ENCODE assay signal across 3 cellular contexts in the genomic region with DNA sequence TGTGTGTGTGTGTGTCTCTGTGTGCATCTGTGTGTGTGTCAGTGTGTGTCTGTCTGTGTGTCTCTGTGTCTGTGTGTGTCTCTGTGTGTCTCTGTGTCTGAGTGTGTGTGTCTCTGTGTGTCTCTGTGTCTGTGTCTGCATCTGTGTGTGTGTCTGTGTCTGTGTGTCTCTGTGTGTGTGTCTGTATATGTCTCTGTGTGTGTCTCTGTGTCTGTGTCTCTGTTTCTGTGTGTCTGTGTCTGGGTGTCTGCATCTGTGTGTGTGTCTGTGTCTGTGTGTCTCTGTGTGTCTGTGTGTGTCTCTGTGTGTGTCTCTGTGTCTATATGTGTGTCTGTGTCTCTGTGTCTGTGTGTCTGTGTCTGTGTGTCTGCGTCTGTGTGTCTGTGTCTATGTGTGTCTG.
TF ChIP-seq lines count a peak whose summit lies in the region.

No MANE protein-coding gene starts in this region.

TF ChIP-seq in HEK293, 187 proteins besides CTCF, POLR2A, EP300 and RAD21 (continues in another document):
- no peak for TF ChIP-seq ZNF660 (tag by site-specific recombination; IDR thresholded peaks at IDR 0.05)
- TF ChIP-seq ZNF658 (tag by site-specific recombination; IDR thresholded peaks at IDR 0.05): no peak
- TF ChIP-seq ZNF311 (tag by site-specific recombination; IDR thresholded peaks at IDR 0.05; ENCODE audit: borderline replicate concordance): 0 out of 2 replicates have a peak, but pooled peaks have one; percentile 17
- no peak for TF ChIP-seq ZNF335 (tag by site-specific recombination; conservative IDR thresholded peaks at IDR 0.05)
- no peak for TF ChIP-seq ZNF266 (tag by site-specific recombination; IDR thresholded peaks at IDR 0.05; ENCODE audit: low read depth)
- TF ChIP-seq, protein P1, sequence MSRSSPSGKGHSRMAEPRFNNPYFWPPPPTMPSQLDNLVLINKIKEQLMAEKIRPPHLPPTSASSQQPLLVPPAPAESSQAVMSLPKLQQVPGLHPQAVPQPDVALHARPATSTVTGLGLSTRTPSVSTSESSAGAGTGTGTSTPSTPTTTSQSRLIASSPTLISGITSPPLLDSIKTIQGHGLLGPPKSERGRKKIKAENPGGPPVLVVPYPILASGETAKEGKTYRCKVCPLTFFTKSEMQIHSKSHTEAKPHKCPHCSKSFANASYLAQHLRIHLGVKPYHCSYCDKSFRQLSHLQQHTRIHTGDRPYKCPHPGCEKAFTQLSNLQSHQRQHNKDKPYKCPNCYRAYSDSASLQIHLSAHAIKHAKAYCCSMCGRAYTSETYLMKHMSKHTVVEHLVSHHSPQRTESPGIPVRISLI (tag by site-specific recombination; IDR thresholded peaks at IDR 0.05): no peak
- TF ChIP-seq ZSCAN16 (tag by site-specific recombination; IDR thresholded peaks at IDR 0.05): no peak
- no peak for TF ChIP-seq ZNF530 (tag by site-specific recombination; IDR thresholded peaks at IDR 0.05; ENCODE audit: low read depth)
- TF ChIP-seq, protein P2, sequence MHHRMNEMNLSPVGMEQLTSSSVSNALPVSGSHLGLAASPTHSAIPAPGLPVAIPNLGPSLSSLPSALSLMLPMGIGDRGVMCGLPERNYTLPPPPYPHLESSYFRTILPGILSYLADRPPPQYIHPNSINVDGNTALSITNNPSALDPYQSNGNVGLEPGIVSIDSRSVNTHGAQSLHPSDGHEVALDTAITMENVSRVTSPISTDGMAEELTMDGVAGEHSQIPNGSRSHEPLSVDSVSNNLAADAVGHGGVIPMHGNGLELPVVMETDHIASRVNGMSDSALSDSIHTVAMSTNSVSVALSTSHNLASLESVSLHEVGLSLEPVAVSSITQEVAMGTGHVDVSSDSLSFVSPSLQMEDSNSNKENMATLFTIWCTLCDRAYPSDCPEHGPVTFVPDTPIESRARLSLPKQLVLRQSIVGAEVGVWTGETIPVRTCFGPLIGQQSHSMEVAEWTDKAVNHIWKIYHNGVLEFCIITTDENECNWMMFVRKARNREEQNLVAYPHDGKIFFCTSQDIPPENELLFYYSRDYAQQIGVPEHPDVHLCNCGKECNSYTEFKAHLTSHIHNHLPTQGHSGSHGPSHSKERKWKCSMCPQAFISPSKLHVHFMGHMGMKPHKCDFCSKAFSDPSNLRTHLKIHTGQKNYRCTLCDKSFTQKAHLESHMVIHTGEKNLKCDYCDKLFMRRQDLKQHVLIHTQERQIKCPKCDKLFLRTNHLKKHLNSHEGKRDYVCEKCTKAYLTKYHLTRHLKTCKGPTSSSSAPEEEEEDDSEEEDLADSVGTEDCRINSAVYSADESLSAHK (tag by site-specific recombination; IDR thresholded peaks at IDR 0.05): no peak
- TF ChIP-seq, protein P3, sequence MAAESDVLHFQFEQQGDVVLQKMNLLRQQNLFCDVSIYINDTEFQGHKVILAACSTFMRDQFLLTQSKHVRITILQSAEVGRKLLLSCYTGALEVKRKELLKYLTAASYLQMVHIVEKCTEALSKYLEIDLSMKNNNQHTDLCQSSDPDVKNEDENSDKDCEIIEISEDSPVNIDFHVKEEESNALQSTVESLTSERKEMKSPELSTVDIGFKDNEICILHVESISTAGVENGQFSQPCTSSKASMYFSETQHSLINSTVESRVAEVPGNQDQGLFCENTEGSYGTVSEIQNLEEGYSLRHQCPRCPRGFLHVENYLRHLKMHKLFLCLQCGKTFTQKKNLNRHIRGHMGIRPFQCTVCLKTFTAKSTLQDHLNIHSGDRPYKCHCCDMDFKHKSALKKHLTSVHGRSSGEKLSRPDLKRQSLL (tag by site-specific recombination; IDR thresholded peaks at IDR 0.05): no peak
- TF ChIP-seq ZFP37 (tag by site-specific recombination; IDR thresholded peaks at IDR 0.05): no peak
- TF ChIP-seq YY1 (tag by site-specific recombination; IDR thresholded peaks at IDR 0.05): no peak
- TF ChIP-seq ZNF600 (tag by site-specific recombination; IDR thresholded peaks at IDR 0.05): no peak
- no peak for TF ChIP-seq ZNF76 (tag by site-specific recombination; IDR thresholded peaks at IDR 0.05; ENCODE audit: borderline replicate concordance, low read depth)

TF ChIP-seq in IMR-90, 13 proteins besides CTCF, POLR2A, EP300 and RAD21:
- no peak for TF ChIP-seq SMC3 (IDR thresholded peaks at IDR 0.05; ENCODE audit: low read depth, low read length)
- TF ChIP-seq CHD1 (IDR thresholded peaks at IDR 0.05; ENCODE audit: low read depth, low read length): no peak
- no peak for TF ChIP-seq MAZ (IDR thresholded peaks at IDR 0.05; ENCODE audit: borderline replicate concordance, low read depth, low read length)
- no peak for TF ChIP-seq CEBPB (IDR thresholded peaks at IDR 0.05; ENCODE audit: low read depth, low read length)
- TF ChIP-seq FOS (IDR thresholded peaks at IDR 0.05; ENCODE audit: low read depth, low read length): no peak
- TF ChIP-seq MXI1 (IDR thresholded peaks at IDR 0.05; ENCODE audit: borderline replicate concordance, low read depth, low read length): no peak
- no peak for TF ChIP-seq BHLHE40 (IDR thresholded peaks at IDR 0.05; ENCODE audit: low read depth, low read length)
- no peak for TF ChIP-seq MAFK (IDR thresholded peaks at IDR 0.05; ENCODE audit: low read depth, low read length)
- no peak for TF ChIP-seq RFX5 (IDR thresholded peaks at IDR 0.05; ENCODE audit: low read depth, low read length)
- no peak for TF ChIP-seq NFE2L2 (IDR thresholded peaks at IDR 0.05; ENCODE audit: low read depth, low read length)
- TF ChIP-seq, protein P4, sequence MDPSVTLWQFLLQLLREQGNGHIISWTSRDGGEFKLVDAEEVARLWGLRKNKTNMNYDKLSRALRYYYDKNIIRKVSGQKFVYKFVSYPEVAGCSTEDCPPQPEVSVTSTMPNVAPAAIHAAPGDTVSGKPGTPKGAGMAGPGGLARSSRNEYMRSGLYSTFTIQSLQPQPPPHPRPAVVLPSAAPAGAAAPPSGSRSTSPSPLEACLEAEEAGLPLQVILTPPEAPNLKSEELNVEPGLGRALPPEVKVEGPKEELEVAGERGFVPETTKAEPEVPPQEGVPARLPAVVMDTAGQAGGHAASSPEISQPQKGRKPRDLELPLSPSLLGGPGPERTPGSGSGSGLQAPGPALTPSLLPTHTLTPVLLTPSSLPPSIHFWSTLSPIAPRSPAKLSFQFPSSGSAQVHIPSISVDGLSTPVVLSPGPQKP (IDR thresholded peaks at IDR 0.05; ENCODE audit: borderline replicate concordance, low read depth, low read length): no peak

TF ChIP-seq in GM23338, 12 proteins besides CTCF, POLR2A, EP300 and RAD21:
- TF ChIP-seq, protein P5, sequence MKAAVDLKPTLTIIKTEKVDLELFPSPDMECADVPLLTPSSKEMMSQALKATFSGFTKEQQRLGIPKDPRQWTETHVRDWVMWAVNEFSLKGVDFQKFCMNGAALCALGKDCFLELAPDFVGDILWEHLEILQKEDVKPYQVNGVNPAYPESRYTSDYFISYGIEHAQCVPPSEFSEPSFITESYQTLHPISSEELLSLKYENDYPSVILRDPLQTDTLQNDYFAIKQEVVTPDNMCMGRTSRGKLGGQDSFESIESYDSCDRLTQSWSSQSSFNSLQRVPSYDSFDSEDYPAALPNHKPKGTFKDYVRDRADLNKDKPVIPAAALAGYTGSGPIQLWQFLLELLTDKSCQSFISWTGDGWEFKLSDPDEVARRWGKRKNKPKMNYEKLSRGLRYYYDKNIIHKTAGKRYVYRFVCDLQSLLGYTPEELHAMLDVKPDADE (IDR thresholded peaks at IDR 0.05): no peak
- TF ChIP-seq EZH2phosphoT487 (IDR thresholded peaks at IDR 0.05; ENCODE audit: unreplicated experiment) (no peak), JUNB (IDR thresholded peaks at IDR 0.05; ENCODE audit: unreplicated experiment) (no peak), CREB1 (CRISPR knock-in tag; IDR thresholded peaks at IDR 0.05; ENCODE audit: low read depth) (no peak), POLR2AphosphoS5 (IDR thresholded peaks at IDR 0.05; ENCODE audit: low read depth) (no peak), ZNF114 (CRISPR knock-in tag; IDR thresholded peaks at IDR 0.05) (no peak), ZNF331 (CRISPR knock-in tag; IDR thresholded peaks at IDR 0.05; ENCODE audit: low read depth) (no peak), NANOG (IDR thresholded peaks at IDR 0.05; ENCODE audit: borderline replicate concordance) (no peak), EZH2 (IDR thresholded peaks at IDR 0.05; ENCODE audit: low read depth, unreplicated experiment) (no peak), STAT1 (IDR thresholded peaks at IDR 0.05; ENCODE audit: unreplicated experiment) (no peak)
- TF ChIP-seq, protein P6, sequence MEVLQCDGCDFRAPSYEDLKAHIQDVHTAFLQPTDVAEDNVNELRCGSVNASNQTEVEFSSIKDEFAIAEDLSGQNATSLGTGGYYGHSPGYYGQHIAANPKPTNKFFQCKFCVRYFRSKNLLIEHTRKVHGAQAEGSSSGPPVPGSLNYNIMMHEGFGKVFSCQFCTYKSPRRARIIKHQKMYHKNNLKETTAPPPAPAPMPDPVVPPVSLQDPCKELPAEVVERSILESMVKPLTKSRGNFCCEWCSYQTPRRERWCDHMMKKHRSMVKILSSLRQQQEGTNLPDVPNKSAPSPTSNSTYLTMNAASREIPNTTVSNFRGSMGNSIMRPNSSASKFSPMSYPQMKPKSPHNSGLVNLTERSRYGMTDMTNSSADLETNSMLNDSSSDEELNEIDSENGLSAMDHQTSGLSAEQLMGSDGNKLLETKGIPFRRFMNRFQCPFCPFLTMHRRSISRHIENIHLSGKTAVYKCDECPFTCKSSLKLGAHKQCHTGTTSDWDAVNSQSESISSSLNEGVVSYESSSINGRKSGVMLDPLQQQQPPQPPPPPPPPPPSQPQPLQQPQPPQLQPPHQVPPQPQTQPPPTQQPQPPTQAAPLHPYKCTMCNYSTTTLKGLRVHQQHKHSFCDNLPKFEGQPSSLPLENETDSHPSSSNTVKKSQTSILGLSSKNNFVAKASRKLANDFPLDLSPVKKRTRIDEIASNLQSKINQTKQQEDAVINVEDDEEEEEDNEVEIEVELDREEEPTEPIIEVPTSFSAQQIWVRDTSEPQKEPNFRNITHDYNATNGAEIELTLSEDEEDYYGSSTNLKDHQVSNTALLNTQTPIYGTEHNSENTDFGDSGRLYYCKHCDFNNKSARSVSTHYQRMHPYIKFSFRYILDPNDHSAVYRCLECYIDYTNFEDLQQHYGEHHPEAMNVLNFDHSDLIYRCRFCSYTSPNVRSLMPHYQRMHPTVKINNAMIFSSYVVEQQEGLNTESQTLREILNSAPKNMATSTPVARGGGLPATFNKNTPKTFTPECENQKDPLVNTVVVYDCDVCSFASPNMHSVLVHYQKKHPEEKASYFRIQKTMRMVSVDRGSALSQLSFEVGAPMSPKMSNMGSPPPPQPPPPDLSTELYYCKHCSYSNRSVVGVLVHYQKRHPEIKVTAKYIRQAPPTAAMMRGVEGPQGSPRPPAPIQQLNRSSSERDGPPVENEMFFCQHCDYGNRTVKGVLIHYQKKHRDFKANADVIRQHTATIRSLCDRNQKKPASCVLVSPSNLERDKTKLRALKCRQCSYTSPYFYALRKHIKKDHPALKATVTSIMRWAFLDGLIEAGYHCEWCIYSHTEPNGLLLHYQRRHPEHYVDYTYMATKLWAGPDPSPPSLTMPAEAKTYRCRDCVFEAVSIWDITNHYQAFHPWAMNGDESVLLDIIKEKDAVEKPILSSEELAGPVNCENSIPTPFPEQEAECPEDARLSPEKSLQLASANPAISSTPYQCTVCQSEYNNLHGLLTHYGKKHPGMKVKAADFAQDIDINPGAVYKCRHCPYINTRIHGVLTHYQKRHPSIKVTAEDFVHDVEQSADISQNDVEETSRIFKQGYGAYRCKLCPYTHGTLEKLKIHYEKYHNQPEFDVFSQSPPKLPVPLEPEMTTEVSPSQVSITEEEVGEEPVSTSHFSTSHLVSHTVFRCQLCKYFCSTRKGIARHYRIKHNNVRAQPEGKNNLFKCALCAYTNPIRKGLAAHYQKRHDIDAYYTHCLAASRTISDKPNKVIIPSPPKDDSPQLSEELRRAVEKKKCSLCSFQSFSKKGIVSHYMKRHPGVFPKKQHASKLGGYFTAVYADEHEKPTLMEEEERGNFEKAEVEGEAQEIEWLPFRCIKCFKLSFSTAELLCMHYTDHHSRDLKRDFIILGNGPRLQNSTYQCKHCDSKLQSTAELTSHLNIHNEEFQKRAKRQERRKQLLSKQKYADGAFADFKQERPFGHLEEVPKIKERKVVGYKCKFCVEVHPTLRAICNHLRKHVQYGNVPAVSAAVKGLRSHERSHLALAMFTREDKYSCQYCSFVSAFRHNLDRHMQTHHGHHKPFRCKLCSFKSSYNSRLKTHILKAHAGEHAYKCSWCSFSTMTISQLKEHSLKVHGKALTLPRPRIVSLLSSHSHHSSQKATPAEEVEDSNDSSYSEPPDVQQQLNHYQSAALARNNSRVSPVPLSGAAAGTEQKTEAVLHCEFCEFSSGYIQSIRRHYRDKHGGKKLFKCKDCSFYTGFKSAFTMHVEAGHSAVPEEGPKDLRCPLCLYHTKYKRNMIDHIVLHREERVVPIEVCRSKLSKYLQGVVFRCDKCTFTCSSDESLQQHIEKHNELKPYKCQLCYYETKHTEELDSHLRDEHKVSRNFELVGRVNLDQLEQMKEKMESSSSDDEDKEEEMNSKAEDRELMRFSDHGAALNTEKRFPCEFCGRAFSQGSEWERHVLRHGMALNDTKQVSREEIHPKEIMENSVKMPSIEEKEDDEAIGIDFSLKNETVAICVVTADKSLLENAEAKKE (CRISPR knock-in tag; IDR thresholded peaks at IDR 0.05): no peak
- TF ChIP-seq, protein P7, sequence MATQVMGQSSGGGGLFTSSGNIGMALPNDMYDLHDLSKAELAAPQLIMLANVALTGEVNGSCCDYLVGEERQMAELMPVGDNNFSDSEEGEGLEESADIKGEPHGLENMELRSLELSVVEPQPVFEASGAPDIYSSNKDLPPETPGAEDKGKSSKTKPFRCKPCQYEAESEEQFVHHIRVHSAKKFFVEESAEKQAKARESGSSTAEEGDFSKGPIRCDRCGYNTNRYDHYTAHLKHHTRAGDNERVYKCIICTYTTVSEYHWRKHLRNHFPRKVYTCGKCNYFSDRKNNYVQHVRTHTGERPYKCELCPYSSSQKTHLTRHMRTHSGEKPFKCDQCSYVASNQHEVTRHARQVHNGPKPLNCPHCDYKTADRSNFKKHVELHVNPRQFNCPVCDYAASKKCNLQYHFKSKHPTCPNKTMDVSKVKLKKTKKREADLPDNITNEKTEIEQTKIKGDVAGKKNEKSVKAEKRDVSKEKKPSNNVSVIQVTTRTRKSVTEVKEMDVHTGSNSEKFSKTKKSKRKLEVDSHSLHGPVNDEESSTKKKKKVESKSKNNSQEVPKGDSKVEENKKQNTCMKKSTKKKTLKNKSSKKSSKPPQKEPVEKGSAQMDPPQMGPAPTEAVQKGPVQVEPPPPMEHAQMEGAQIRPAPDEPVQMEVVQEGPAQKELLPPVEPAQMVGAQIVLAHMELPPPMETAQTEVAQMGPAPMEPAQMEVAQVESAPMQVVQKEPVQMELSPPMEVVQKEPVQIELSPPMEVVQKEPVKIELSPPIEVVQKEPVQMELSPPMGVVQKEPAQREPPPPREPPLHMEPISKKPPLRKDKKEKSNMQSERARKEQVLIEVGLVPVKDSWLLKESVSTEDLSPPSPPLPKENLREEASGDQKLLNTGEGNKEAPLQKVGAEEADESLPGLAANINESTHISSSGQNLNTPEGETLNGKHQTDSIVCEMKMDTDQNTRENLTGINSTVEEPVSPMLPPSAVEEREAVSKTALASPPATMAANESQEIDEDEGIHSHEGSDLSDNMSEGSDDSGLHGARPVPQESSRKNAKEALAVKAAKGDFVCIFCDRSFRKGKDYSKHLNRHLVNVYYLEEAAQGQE (IDR thresholded peaks at IDR 0.05; ENCODE audit: unreplicated experiment): no peak
